8 cellular contexts compared by ENCODE assay signal in genomic region chr10:45727421-45727965, GRCh38. TPM values are rescaled to one million over a fixed set of nuclear protein-coding genes. Genes with fewer than 3 reads are reported as not detected.
DNase-seq lines count a peak whose midpoint lies in the region; ATAC-seq, FAIRE-seq and TF ChIP-seq lines count a peak whose summit lies in the region.
"Not testable (repeated sequence)": the region's sequence is repeated elsewhere in the genome, so short reads cannot be mapped to it uniquely, and the experiment has no call there.

No MANE protein-coding gene starts in this region.

- DNase-seq in SK-N-MC (ENCODE audit: low read depth, low spot score); GM12878 (ENCODE audit: low read depth, low spot score); Right ventricle myocardium inferior (ENCODE audit: missing footprints); testis: not testable (repeated sequence)
- peak in 1 of 10 donors; percentile 7 for DNase-seq in naive thymus-derived CD8-positive, alpha-beta T cell

- H3K4me2 ChIP-seq in GM12878 (ENCODE audit: control insufficient read depth, insufficient read depth) = 0 out of 2 replicates have a peak overlapping the region, but pooled peaks have one; percentile 9

- not testable (repeated sequence) for TF ChIP-seq POLR2A in GM12878 (IDR thresholded peaks at IDR 0.05; ENCODE audit: low read depth, low read length); testis (IDR thresholded peaks at IDR 0.05)

- RAD21 ChIA-PET in GM12878 (lab: Charles Lee; ENCODE audit: unreplicated experiment) = not testable (repeated sequence)

- H3K4me3 Mint-ChIP-seq in naive thymus-derived CD8-positive, alpha-beta T cell = peak overlapping the region; percentile 79 to 91 (median 82)

- H3K36me3 Mint-ChIP-seq in naive thymus-derived CD8-positive, alpha-beta T cell = peaks cover 0 to 21% (median 0%) of the 10 kb centered on the region in 3 donors

- not testable (repeated sequence) for H3K9me3 ChIP-seq in SK-N-MC (ENCODE audit: low read depth, low read length); GM12878 (replicated peaks; ENCODE audit: control insufficient read depth, insufficient read depth, low read length); testis

- FAIRE-seq in GM12878 (lab: Jason Lieb, UNC) = not testable (repeated sequence)

- ATAC-seq in GM21576 (IDR thresholded peaks at IDR 0.05; ENCODE audit: unreplicated experiment) = peak; percentile 43
- peak; percentile 50 for ATAC-seq in HG03159 (IDR thresholded peaks at IDR 0.05; ENCODE audit: unreplicated experiment)
- peak; percentile 84 for ATAC-seq in GM12878
- peak; percentile 77 for ATAC-seq in Right ventricle myocardium inferior
- ATAC-seq in naive thymus-derived CD8-positive, alpha-beta T cell = peak; percentile 27 to 44

- not testable (repeated sequence) for H3K36me3 ChIP-seq in SK-N-MC (ENCODE audit: insufficient read depth, low read length); GM12878 (ENCODE audit: control insufficient read depth in 2 of 2, insufficient read depth in 2 of 2, low read length in 1 of 2); testis (ENCODE audit: low read depth, missing control alignments)

- H3K27me3 Mint-ChIP-seq in naive thymus-derived CD8-positive, alpha-beta T cell = not testable (repeated sequence)

- H3K4me1 Mint-ChIP-seq in naive thymus-derived CD8-positive, alpha-beta T cell = peaks cover 6 to 20% (median 17%) of the 10 kb centered on the region in 4 donors

- TF ChIP-seq CTCF in GM12878 (IDR thresholded peaks at IDR 0.05 in 2 of 3, conservative IDR thresholded peaks at IDR 0.05 in 1 of 3; ENCODE audit: control insufficient read depth in 2 of 3, extremely low read depth in 1 of 3, insufficient read depth in 1 of 3, low read depth in 3 of 3, low read length in 3 of 3); testis (IDR thresholded peaks at IDR 0.05): not testable (repeated sequence)

- not testable (repeated sequence) for H3K4me1 ChIP-seq in GM12878 (ENCODE audit: control insufficient read depth, insufficient read depth, low read length); testis

- CTCF ChIA-PET in GM12878 (lab: Yijun Ruan, JAX) = interaction anchor here (1.2 kb wide), 1 partner anchor 263 kb away, joined by 3 read pairs; no protein-coding TSS in a partner anchor

- 10% methylated on average over 19 of the region's 45 CpGs for WGBS in GM12878 (ENCODE audit: insufficient coverage, insufficient replicate concordance, low lambda C conversion rate, missing lambda C conversion rate)
- WGBS in testis, 2 donors = 3 to 21% methylated on average over 3 to 13 of the region's 45 CpGs

- not testable (repeated sequence) for H3K9ac ChIP-seq in SK-N-MC (ENCODE audit: insufficient read length)
- H3K9ac ChIP-seq in GM12878 (ENCODE audit: control insufficient read depth, insufficient read depth, low read length) = peak overlapping the region; percentile 67; the same call in 1 of the 2 replicates

- intact Hi-C loops in GM12878 (cut with micrococcal nuclease; ENCODE audit: unreplicated experiment) (loop anchor here (5.0 kb wide), 1 partner anchor 260 kb away; no protein-coding TSS in a partner anchor), Right ventricle myocardium inferior (cut with DNase I) (loop anchor here (5.0 kb wide), 1 partner anchor 480 kb away; no protein-coding TSS in a partner anchor)
- intact Hi-C loops in testis (cut with DNase I; ENCODE audit: low total_unique reads) = not testable (repeated sequence)

- not testable (repeated sequence) for H4K20me1 ChIP-seq in GM12878 (ENCODE audit: control insufficient read depth, insufficient read depth)

- peak overlapping the region in 9 of 10 donors; percentile 48 to 94 (median 77) for H3K27ac Mint-ChIP-seq in naive thymus-derived CD8-positive, alpha-beta T cell

- H3K4me3 ChIP-seq in GM08714 (ENCODE audit: low read length) (peak overlapping the region; percentile 91; the same call in 1 of the 2 replicates), SK-N-MC (peak overlapping the region; percentile 71), GM12878 (peak overlapping the region; percentile 81), testis (peak overlapping the region; percentile 81 to 83)

- not testable (repeated sequence) for H3K27me3 ChIP-seq in GM12878 (replicated peaks in 1 of 2; ENCODE audit: control insufficient read depth in 2 of 2, insufficient read depth in 2 of 2, low read length in 1 of 2); testis

- in situ Hi-C loops in GM12878 (cut with MboI) = loop anchor here (10.0 kb wide), 1 partner anchor 263 kb away; no protein-coding TSS in a partner anchor

- peak overlapping the region; percentile 75 for H2AFZ ChIP-seq in GM12878 (ENCODE audit: control insufficient read depth, low read depth, low read length)

- not testable (repeated sequence) for H3K79me2 ChIP-seq in GM12878 (ENCODE audit: control insufficient read depth, insufficient read depth, low read length)

- H3K27ac ChIP-seq in SK-N-MC = not testable (repeated sequence)
- H3K27ac ChIP-seq in GM12878 (ENCODE audit: control insufficient read depth, insufficient read depth) (peak overlapping the region; percentile 53), testis (peak overlapping the region; percentile 80 to 89)

- TF ChIP-seq RAD21 in GM12878 (IDR thresholded peaks at IDR 0.05; ENCODE audit: insufficient read depth, low read depth, low read length) = not testable (repeated sequence)

- POLR2A ChIA-PET in GM12878 (lab: Charles Lee) = not testable (repeated sequence)
- POLR2A ChIA-PET in naive thymus-derived CD8-positive, alpha-beta T cell (lab: Charles Lee) = interaction anchor here (0.5 to 1.2 kb wide), 2 partner anchors 46 to 55 kb away, joined by 3 to 4 read pairs; partner anchors contain the start of gene ZFAND4

- TF ChIP-seq EP300 in GM12878 (IDR thresholded peaks at IDR 0.05; ENCODE audit: borderline replicate concordance in 1 of 2, control insufficient read depth in 1 of 2, low read depth in 2 of 2, low read length in 2 of 2) = not testable (repeated sequence)

- H3K9me3 Mint-ChIP-seq in naive thymus-derived CD8-positive, alpha-beta T cell = not testable (repeated sequence)

- TSS peak; percentile 73 for BruUV-seq in GM12878 (replicated peaks; lab: Mats Ljungman, UMichigan)

- SMC1A ChIA-PET in GM12878 (lab: Charles Lee; ENCODE audit: uncharacterized antibody, unreplicated experiment) = not testable (repeated sequence)

RNA-seq across cellular contexts. Expression of gene WASHC2C, which starts 0.4 kb away (rescaled TPM):
- 61.1 and 70.8 TPM in 2 replicates for total RNA-seq in GM12878 (2013; cell fraction: nucleolus; rRNA removed)
- total RNA-seq in GM12878 (2014; rRNA removed) (21.7 and 24.6 TPM in 2 replicates), GM12878 (2014; rRNA removed; fragmentation: Illumina TruSeq; extraction: Trizol) (24.0 and 25.6 TPM in 2 replicates), GM12878 (2021) (27.4 and 28.1 TPM in 2 replicates), Right ventricle myocardium inferior (30.2 TPM), testis (10 to 100 TPM; 40.1 to 42.0 TPM)
- 17.8 TPM for polyA plus RNA-seq in GM12878 (2011; ENCODE audit: low read depth)
- polyA plus RNA-seq in GM12878 (2011; rRNA removed) (29.7 and 42.1 TPM in 2 replicates), GM12878 (2014; fragmentation: Illumina TruSeq; extraction: Trizol) (30.6 and 39.8 TPM in 2 replicates), GM12878 (2014; fragmentation: Nextera tagmentation; extraction: Ambion mirVana) (1 to 10 TPM; 3.3 to 5.6 TPM), GM12878 (2014; rRNA removed) (18.9 and 20.5 TPM in 2 replicates), GM12878 (2016; fragmentation: Nextera tagmentation; extraction: Ambion mirVana) (10 to 100 TPM; 20.4 to 24.1 TPM), testis (ENCODE audit: insufficient read depth, low read depth, low replicate concordance) (33.8 TPM)
- 13.3 and 13.8 TPM in 2 replicates for polyA plus RNA-seq in GM12878 (2011; cell fraction: cytosol; rRNA removed)
- 77.0 and 78.8 TPM in 2 replicates for polyA plus RNA-seq in GM12878 (2011; cell fraction: nucleus; rRNA removed)
- 21.4 and 21.5 TPM in 2 replicates for polyA plus RNA-seq in GM12878 (2012)
- 15.3 and 45.4 TPM in 2 replicates for polyA minus RNA-seq in GM12878 (2011; rRNA and poly(A)+ RNA removed)
- polyA minus RNA-seq in GM12878 (2011; cell fraction: cytosol; rRNA and poly(A)+ RNA removed) = 5.1 and 8.3 TPM in 2 replicates
- polyA minus RNA-seq in GM12878 (2011; cell fraction: nucleus; rRNA and poly(A)+ RNA removed) = 23.5 and 26.8 TPM in 2 replicates
- 10 to 100 TPM; 57.3 to 69.1 TPM for total RNA-seq in naive thymus-derived CD8-positive, alpha-beta T cell
- polyA plus RNA-seq in naive thymus-derived CD8-positive, alpha-beta T cell = 10 to 100 TPM; 17.7 to 34.2 (median 19.4) TPM

RNA-seq across cellular contexts. Expression of gene ZFAND4, which starts 54.9 kb away (rescaled TPM):
- 24.6 and 29.8 TPM in 2 replicates for total RNA-seq in GM12878 (2013; cell fraction: nucleolus; rRNA removed)
- total RNA-seq in GM12878 (2014; rRNA removed) (16.2 and 16.3 TPM in 2 replicates), GM12878 (2014; rRNA removed; fragmentation: Illumina TruSeq; extraction: Trizol) (17.4 and 19.4 TPM in 2 replicates), GM12878 (2021) (20.1 and 20.8 TPM in 2 replicates), Right ventricle myocardium inferior (11.4 TPM), testis (100 to 1,000 TPM in 1 of 2 donors, 10 to 100 TPM in 1; 99.5 to 186 TPM)
- 4.7 TPM for polyA plus RNA-seq in GM12878 (2011; ENCODE audit: low read depth)
- polyA plus RNA-seq in GM12878 (2011; rRNA removed) (6.2 and 8.9 TPM in 2 replicates), GM12878 (2014; fragmentation: Illumina TruSeq; extraction: Trizol) (14.5 and 15.6 TPM in 2 replicates), GM12878 (2014; fragmentation: Nextera tagmentation; extraction: Ambion mirVana) (1 to 10 TPM; 4.7 to 6.2 TPM), GM12878 (2014; rRNA removed) (12.4 and 14.4 TPM in 2 replicates), GM12878 (2016; fragmentation: Nextera tagmentation; extraction: Ambion mirVana) (10 to 100 TPM in 1 of 2 experiments, 1 to 10 TPM in 1; 5.6 to 11.2 TPM), testis (ENCODE audit: insufficient read depth, low read depth, low replicate concordance) (197 TPM)
- polyA plus RNA-seq in GM12878 (2011; cell fraction: cytosol; rRNA removed) = 3.1 and 3.5 TPM in 2 replicates
- 3.2 and 5.6 TPM in 2 replicates for polyA plus RNA-seq in GM12878 (2011; cell fraction: nucleus; rRNA removed)
- polyA plus RNA-seq in GM12878 (2012) = 6.7 and 7.2 TPM in 2 replicates
- 7.8 and 13.1 TPM in 2 replicates for polyA minus RNA-seq in GM12878 (2011; rRNA and poly(A)+ RNA removed)
- 3.9 and 4.9 TPM in 2 replicates for polyA minus RNA-seq in GM12878 (2011; cell fraction: cytosol; rRNA and poly(A)+ RNA removed)
- polyA minus RNA-seq in GM12878 (2011; cell fraction: nucleus; rRNA and poly(A)+ RNA removed) = 5.9 and 13.4 TPM in 2 replicates
- 10 to 100 TPM; 29.2 to 32.2 TPM for total RNA-seq in naive thymus-derived CD8-positive, alpha-beta T cell
- 10 to 100 TPM; 14.8 to 28.9 (median 20.8) TPM for polyA plus RNA-seq in naive thymus-derived CD8-positive, alpha-beta T cell
